21 cellular contexts compared by ENCODE assay signal in the genomic region with DNA sequence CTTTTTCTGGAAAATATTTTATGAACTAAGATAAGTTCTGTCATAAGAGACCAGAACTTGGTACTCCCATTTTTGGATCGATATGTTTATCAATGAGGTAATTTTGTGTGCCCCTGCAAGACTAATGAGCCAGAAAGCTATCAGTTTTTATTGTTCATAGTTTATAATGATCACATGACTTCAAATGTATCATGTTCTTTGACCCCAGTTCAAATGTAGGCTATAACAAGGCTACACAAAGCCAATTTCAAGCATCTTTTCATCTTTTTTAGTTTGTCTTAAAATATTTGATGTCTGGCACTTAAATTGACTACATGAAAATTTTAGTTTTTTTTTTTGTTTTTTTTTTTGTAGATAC. TPM values are rescaled to one million over a fixed set of nuclear protein-coding genes. Genes with fewer than 3 reads are reported as not detected.
DNase-seq lines count a peak whose midpoint lies in the region; ATAC-seq and TF ChIP-seq lines count a peak whose summit lies in the region.
"Had no signal": no experiment of that assay in that cellular context is flagged by ENCODE, and none has a peak within 500 bp of the region (broad histone marks: within the 10 kb centered on the region; RNA-seq: fewer than 3 reads in every experiment).

No MANE protein-coding gene starts in this region.

- H3K36me3 Mint-ChIP-seq in activated CD4-positive, alpha-beta T cell treated with anti-CD3 and anti-CD28 coated beads for 36 hours (ENCODE audit: low read depth) = peaks cover 26% of the 10 kb centered on the region
- peaks cover 61% of the 10 kb centered on the region for H3K36me3 Mint-ChIP-seq in activated T-helper 2 cell treated with anti-CD3 and anti-CD28 coated beads, Interferon-gamma antibody, Interleukin-2, Interleukin-4, amounts not matched to agents 10 μg/mL and 5 μg/mL and 100 μg/mL, durations not matched to agents 14 hours and 24 hours and 36 hours (ENCODE audit: low read depth)

- POLR2A ChIA-PET in activated CD4-positive, alpha-beta T cell treated with anti-CD3 and anti-CD28 coated beads for 36 hours (lab: Charles Lee) = no interaction called here

- TF ChIP-seq CTCF in GM12865 (IDR thresholded peaks at IDR 0.05; ENCODE audit: insufficient read depth, low read depth, low read length, missing control alignments) (no peak), parathyroid adenoma (IDR thresholded peaks at IDR 0.05) (no peak), body of pancreas (IDR thresholded peaks at IDR 0.05) (no peak)

- H3K36me3 ChIP-seq in parathyroid adenoma (ENCODE audit: control insufficient read depth, insufficient read depth, low read length) (peaks cover 4% of the 10 kb centered on the region), body of pancreas (replicated peaks in 1 of 2; ENCODE audit: insufficient read depth in 1 of 2, low read depth in 2 of 2) (no peaks in the 10 kb centered on the region)
- H3K36me3 ChIP-seq: ovary had no signal

- H3K27me3 ChIP-seq in parathyroid adenoma (ENCODE audit: control insufficient read depth, insufficient read depth, low read length) (no peaks in the 10 kb centered on the region), body of pancreas (no peaks in the 10 kb centered on the region)
- H3K27me3 ChIP-seq: BLaER1 treated with 17β-estradiol and CSF1 and Interleukin-3, amounts not matched to agents 10 nM and 100 nM; ovary; right lobe of liver; transverse colon had no signal

- intact Hi-C loops in activated CD4-positive, alpha-beta T cell treated with anti-CD3 and anti-CD28 coated beads for 36 hours (cut with DNase I, micrococcal nuclease) = no loop called here
- intact Hi-C loops in activated T-helper 2 cell treated with anti-CD3 and anti-CD28 coated beads, Interferon-gamma antibody, Interleukin-2, Interleukin-4, amounts not matched to agents 10 μg/mL and 5 μg/mL and 100 μg/mL, durations not matched to agents 14 hours and 24 hours and 36 hours (cut with micrococcal nuclease) = no loop called here
- intact Hi-C loops in body of pancreas (cut with DNase I) = no loop called here

- H3K4me1 Mint-ChIP-seq in activated CD4-positive, alpha-beta T cell treated with anti-CD3 and anti-CD28 coated beads for 36 hours = peaks cover 29% of the 10 kb centered on the region
- H3K4me1 Mint-ChIP-seq in activated T-helper 2 cell treated with anti-CD3 and anti-CD28 coated beads, Interferon-gamma antibody, Interleukin-2, Interleukin-4, amounts not matched to agents 10 μg/mL and 5 μg/mL and 100 μg/mL, durations not matched to agents 14 hours and 24 hours and 36 hours (ENCODE audit: low read depth) = peaks cover 69% of the 10 kb centered on the region

- peak overlapping the region; percentile 76 for H3K27ac Mint-ChIP-seq in activated CD4-positive, alpha-beta T cell treated with anti-CD3 and anti-CD28 coated beads for 36 hours
- H3K27ac Mint-ChIP-seq in activated T-helper 2 cell treated with anti-CD3 and anti-CD28 coated beads, Interferon-gamma antibody, Interleukin-2, Interleukin-4, amounts not matched to agents 10 μg/mL and 5 μg/mL and 100 μg/mL, durations not matched to agents 14 hours and 24 hours and 36 hours = peak overlapping the region; percentile 91

- H3K27me3 Mint-ChIP-seq in activated CD4-positive, alpha-beta T cell treated with anti-CD3 and anti-CD28 coated beads for 36 hours = no peaks in the 10 kb centered on the region
- H3K27me3 Mint-ChIP-seq in activated T-helper 2 cell treated with anti-CD3 and anti-CD28 coated beads, Interferon-gamma antibody, Interleukin-2, Interleukin-4, amounts not matched to agents 10 μg/mL and 5 μg/mL and 100 μg/mL, durations not matched to agents 14 hours and 24 hours and 36 hours (ENCODE audit: low read depth) = no peaks in the 10 kb centered on the region
- H3K27me3 Mint-ChIP-seq: effector memory CD8-positive, alpha-beta T cell had no signal

- CTCF ChIA-PET in activated CD4-positive, alpha-beta T cell treated with anti-CD3 and anti-CD28 coated beads for 36 hours (lab: Charles Lee) = interaction anchor here (1.3 kb wide), 1 partner anchor 68 kb away, joined by 3 read pairs; no protein-coding TSS in a partner anchor

- H3K9me3 ChIP-seq in parathyroid adenoma (ENCODE audit: control insufficient read depth, low read length) = no peaks in the 10 kb centered on the region
- no peaks in the 10 kb centered on the region for H3K9me3 ChIP-seq in body of pancreas
- H3K9me3 ChIP-seq: BLaER1 treated with 17β-estradiol and CSF1 and Interleukin-3, amounts not matched to agents 10 nM and 100 nM; ovary; right lobe of liver; transverse colon had no signal

- 85 to 97% methylated on average over 1 of the region's 1 CpG for WGBS in body of pancreas, 2 donors

- TF ChIP-seq POLR2A in body of pancreas (IDR thresholded peaks at IDR 0.05) = no peak

- H3K27ac ChIP-seq in parathyroid adenoma = peak overlapping the region; percentile 89
- no peak overlapping the region for H3K27ac ChIP-seq in body of pancreas
- H3K27ac ChIP-seq: BLaER1 treated with 17β-estradiol and CSF1 and Interleukin-3, amounts not matched to agents 10 nM and 100 nM; ovary; right lobe of liver; WERI-Rb-1 had no signal

- no peak for DNase-seq in activated CD4-positive, alpha-beta T cell treated with anti-CD3 and anti-CD28 coated beads for 36 hours
- DNase-seq in activated CD4-positive, alpha-beta T cell treated with anti-CD3 and anti-CD28 coated beads, Interleukin-2, amount 50 U/mL, for 1 hour = no peak
- no peak for DNase-seq in GM12865 (ENCODE audit: low read depth)
- DNase-seq in activated T-helper 2 cell treated with anti-CD3 and anti-CD28 coated beads, Interferon-gamma antibody, Interleukin-2, Interleukin-4, amounts not matched to agents 10 μg/mL and 5 μg/mL and 100 μg/mL, durations not matched to agents 14 hours and 24 hours and 36 hours (ENCODE audit: low spot score) = no peak
- DNase-seq in kidney tubule cell (ENCODE audit: low spot score) = no peak
- no peak for DNase-seq in body of pancreas
- no peak for DNase-seq in NCI-H2227 (lab: John Stamatoyannopoulos, UW; ENCODE audit: unreplicated experiment)
- DNase-seq: activated naive CD4-positive, alpha-beta T cell treated with anti-CD3 and anti-CD28 coated beads for 36 hours; effector memory CD8-positive, alpha-beta T cell; head of caudate nucleus; NCI-H1417; NCI-H526 treated with DMSO at 0.1 percent for 48 hours; ovary; right lobe of liver; SHP77; stimulated activated naive CD8-positive, alpha-beta T cell treated with anti-CD3 and anti-CD28 coated beads, Interleukin-15, Interleukin-2, amounts not matched to agents 100 U/mL and 50 U/mL, for 24 hours; transverse colon; WERI-Rb-1 had no signal

- no peak overlapping the region for H2AFZ ChIP-seq in parathyroid adenoma

- peak overlapping the region; percentile 9; the same call in 1 of the 2 replicates for H3K4me3 ChIP-seq in GM12865 (ENCODE audit: low read depth, low read length)
- H3K4me3 ChIP-seq in parathyroid adenoma (ENCODE audit: low read depth, low read length) = no peak overlapping the region
- no peak overlapping the region for H3K4me3 ChIP-seq in body of pancreas
- H3K4me3 ChIP-seq: BLaER1 treated with 17β-estradiol and CSF1 and Interleukin-3, amounts not matched to agents 10 nM and 100 nM; ovary; right lobe of liver; transverse colon had no signal

- H3K9ac ChIP-seq in parathyroid adenoma = no peak overlapping the region
- H3K9ac ChIP-seq: BLaER1 treated with 17β-estradiol and CSF1 and Interleukin-3, amounts not matched to agents 10 nM and 100 nM had no signal

- H3K4me2 ChIP-seq in parathyroid adenoma (ENCODE audit: low read length) = no peak overlapping the region

- H3K4me1 ChIP-seq in parathyroid adenoma (peaks cover 69% of the 10 kb centered on the region), body of pancreas (peaks cover 4% of the 10 kb centered on the region)
- H3K4me1 ChIP-seq: right lobe of liver had no signal

- H3K79me2 ChIP-seq in parathyroid adenoma = peaks cover 24% of the 10 kb centered on the region

- H3K9me3 Mint-ChIP-seq in activated CD4-positive, alpha-beta T cell treated with anti-CD3 and anti-CD28 coated beads for 36 hours (ENCODE audit: low read depth) = no peaks in the 10 kb centered on the region
- no peaks in the 10 kb centered on the region for H3K9me3 Mint-ChIP-seq in activated T-helper 2 cell treated with anti-CD3 and anti-CD28 coated beads, Interferon-gamma antibody, Interleukin-2, Interleukin-4, amounts not matched to agents 10 μg/mL and 5 μg/mL and 100 μg/mL, durations not matched to agents 14 hours and 24 hours and 36 hours
- H3K9me3 Mint-ChIP-seq: activated naive CD4-positive, alpha-beta T cell treated with anti-CD3 and anti-CD28 coated beads for 36 hours; effector memory CD8-positive, alpha-beta T cell had no signal

- no peak for ATAC-seq in activated CD4-positive, alpha-beta T cell treated with anti-CD3 and anti-CD28 coated beads for 36 hours
- ATAC-seq in body of pancreas = no peak
- ATAC-seq: effector memory CD8-positive, alpha-beta T cell had no signal

- no peak overlapping the region for H3K4me3 Mint-ChIP-seq in activated CD4-positive, alpha-beta T cell treated with anti-CD3 and anti-CD28 coated beads for 36 hours
- no peak overlapping the region for H3K4me3 Mint-ChIP-seq in activated T-helper 2 cell treated with anti-CD3 and anti-CD28 coated beads, Interferon-gamma antibody, Interleukin-2, Interleukin-4, amounts not matched to agents 10 μg/mL and 5 μg/mL and 100 μg/mL, durations not matched to agents 14 hours and 24 hours and 36 hours (ENCODE audit: low read depth)
- H3K4me3 Mint-ChIP-seq: activated naive CD4-positive, alpha-beta T cell treated with anti-CD3 and anti-CD28 coated beads for 36 hours; effector memory CD8-positive, alpha-beta T cell had no signal

RNA-seq across cellular contexts. Expression of a gene that starts 35.3 kb away (rescaled TPM):
- total RNA-seq in activated CD4-positive, alpha-beta T cell treated with anti-CD3 and anti-CD28 coated beads for 36 hours = 10 to 100 TPM; 34.0 to 34.3 TPM
- 58.4 and 65.0 TPM in 2 replicates for total RNA-seq in activated T-helper 2 cell treated with anti-CD3 and anti-CD28 coated beads, Interferon-gamma antibody, Interleukin-2, Interleukin-4, amounts not matched to agents 10 μg/mL and 5 μg/mL and 100 μg/mL, durations not matched to agents 14 hours and 24 hours and 36 hours
- 10 to 100 TPM; 17.8 to 21.3 TPM for total RNA-seq in body of pancreas

RNA-seq across cellular contexts. Expression of a gene that starts 57.9 kb away (rescaled TPM):
- total RNA-seq in activated CD4-positive, alpha-beta T cell treated with anti-CD3 and anti-CD28 coated beads for 36 hours = not detected
- total RNA-seq in activated T-helper 2 cell treated with anti-CD3 and anti-CD28 coated beads, Interferon-gamma antibody, Interleukin-2, Interleukin-4, amounts not matched to agents 10 μg/mL and 5 μg/mL and 100 μg/mL, durations not matched to agents 14 hours and 24 hours and 36 hours = not detected in 2 replicates
- 1 to 10 TPM; 3.6 to 7.9 TPM for total RNA-seq in body of pancreas
- total RNA-seq: activated naive CD4-positive, alpha-beta T cell treated with anti-CD3 and anti-CD28 coated beads for 36 hours; T-helper 1 cell treated with Interleukin-12 subunit alpha and Interleukin-12 subunit beta and Interleukin-4 antibody, amounts not matched to agents 30 ng/mL and 1 ng/mL, for 36 hours had no signal
